In genomic region chr15:35722506-35722905, GRCh38 we compare ENCODE assay signal across 20 cellular contexts.
DNase-seq lines count a peak whose midpoint lies in the region; ATAC-seq, FAIRE-seq and TF ChIP-seq lines count a peak whose summit lies in the region.
"Had no signal": no experiment of that assay in that cellular context is flagged by ENCODE, and none has a peak within 500 bp of the region (broad histone marks: within the 10 kb centered on the region; RNA-seq: fewer than 3 reads in every experiment).

No MANE protein-coding gene starts in this region.

- H3K27me3 ChIP-seq in keratinocyte (ENCODE audit: control insufficient read depth, extremely low read depth, insufficient read depth, low read length) (no peaks in the 10 kb centered on the region), hepatocyte (no peaks in the 10 kb centered on the region)
- H3K27me3 ChIP-seq: BLaER1 treated with 17β-estradiol and CSF1 and Interleukin-3, amounts not matched to agents 10 nM and 100 nM had no signal

- no peak overlapping the region for H3K4me3 ChIP-seq in keratinocyte (ENCODE audit: control insufficient read depth in 2 of 3, extremely low read depth in 1 of 3, insufficient read depth in 2 of 3, low read depth in 1 of 3, low read length in 3 of 3)
- H3K4me3 ChIP-seq in hepatocyte = no peak overlapping the region
- H3K4me3 ChIP-seq: BLaER1 treated with 17β-estradiol and CSF1 and Interleukin-3, amounts not matched to agents 10 nM and 100 nM; GM12878 had no signal

- H3K9me3 ChIP-seq in keratinocyte (ENCODE audit: control insufficient read depth, low read depth, low read length) (no peaks in the 10 kb centered on the region), hepatocyte (ENCODE audit: low read depth) (no peaks in the 10 kb centered on the region)
- H3K9me3 ChIP-seq: BLaER1 treated with 17β-estradiol and CSF1 and Interleukin-3, amounts not matched to agents 10 nM and 100 nM; Caco-2 had no signal

- H3K27ac ChIP-seq in keratinocyte (ENCODE audit: control insufficient read depth, insufficient read depth, low read length) (no peak overlapping the region), hepatocyte (no peak overlapping the region)
- H3K27ac ChIP-seq: BLaER1 treated with 17β-estradiol and CSF1 and Interleukin-3, amounts not matched to agents 10 nM and 100 nM; C4-2B had no signal

- dilution Hi-C loops in keratinocyte (cut with MboI; ENCODE audit: extremely low pct_ligation_motif_present, low sequenced_read_pairs) = no loop called here

- H3K9me1 ChIP-seq in keratinocyte (ENCODE audit: control insufficient read depth, extremely low read depth, insufficient read depth, low read length) = no peaks in the 10 kb centered on the region

- DNase-seq in NCI-H69 (lab: John Stamatoyannopoulos, UW) = peak; percentile 21
- no peak for DNase-seq in keratinocyte (ENCODE audit: low read depth, low spot score)
- no peak for DNase-seq in GDM1 (lab: John Stamatoyannopoulos, UW)
- DNase-seq in hepatocyte (ENCODE audit: low spot score) = no peak
- DNase-seq: 8988T; AML-193; Caco-2; Calu3; CD4-positive, alpha-beta T cell; CD8-positive, alpha-beta T cell; DMS79 treated with DMSO at 0.1 percent for 48 hours had no signal

- H3K36me3 ChIP-seq in keratinocyte (ENCODE audit: control insufficient read depth in 2 of 2, extremely low read depth in 1 of 2, insufficient read depth in 2 of 2, low read length in 2 of 2) = no peaks in the 10 kb centered on the region
- H3K36me3 ChIP-seq in hepatocyte (replicated peaks; ENCODE audit: insufficient read depth, low read depth) = no peaks in the 10 kb centered on the region
- H3K36me3 ChIP-seq: BLaER1 treated with 17β-estradiol and CSF1 and Interleukin-3, amounts not matched to agents 10 nM and 100 nM had no signal

- WGBS in hepatocyte (ENCODE audit: low lambda C conversion rate, missing lambda C conversion rate) = 88% methylated on average over 3 of the region's 3 CpGs

- no peaks in the 10 kb centered on the region for H3K9me2 ChIP-seq in hepatocyte (replicated peaks; ENCODE audit: insufficient read depth)

- FAIRE-seq in keratinocyte (lab: Jason Lieb, UNC) = peak; percentile 26
- FAIRE-seq: A204.1, D721Med, G401.6, GM12878, GM12892, GM18507 had no signal

- H2AFZ ChIP-seq in keratinocyte (ENCODE audit: control insufficient read depth, low read length) = no peak overlapping the region
- no peak overlapping the region for H2AFZ ChIP-seq in hepatocyte

- ATAC-seq in HG03159 (IDR thresholded peaks at IDR 0.05; ENCODE audit: unreplicated experiment) = no peak
- ATAC-seq: CD8-positive, alpha-beta T cell; GM12878 had no signal

- no peaks in the 10 kb centered on the region for H4K20me1 ChIP-seq in keratinocyte (ENCODE audit: control insufficient read depth, extremely low read depth, insufficient read depth, low read length)
- no peaks in the 10 kb centered on the region for H4K20me1 ChIP-seq in hepatocyte (ENCODE audit: insufficient read depth, poor library complexity, severe bottlenecking)

- TF ChIP-seq CTCF in keratinocyte (optimal IDR thresholded peaks at IDR 0.05 in 1 of 3, IDR thresholded peaks at IDR 0.05 in 1 of 3, conservative IDR thresholded peaks at IDR 0.05 in 1 of 3; ENCODE audit: extremely low read depth in 1 of 3, insufficient read depth in 2 of 3, low read length in 3 of 3) = no peak
- TF ChIP-seq CTCF in hepatocyte (IDR thresholded peaks at IDR 0.05; ENCODE audit: poor library complexity) = no peak

- H3K79me2 ChIP-seq in keratinocyte (ENCODE audit: control insufficient read depth, insufficient read depth, low read length) (no peaks in the 10 kb centered on the region), hepatocyte (no peaks in the 10 kb centered on the region)

- no peak overlapping the region for H3K9ac ChIP-seq in keratinocyte (ENCODE audit: control insufficient read depth, extremely low read depth, insufficient read depth, low read length)
- H3K9ac ChIP-seq: BLaER1 treated with 17β-estradiol and CSF1 and Interleukin-3, amounts not matched to agents 10 nM and 100 nM had no signal

- H3K4me2 ChIP-seq in keratinocyte (ENCODE audit: control insufficient read depth, extremely low read depth, insufficient read depth, low read depth, low read length) (no peak overlapping the region), hepatocyte (no peak overlapping the region)
- H3K4me2 ChIP-seq: BLaER1 treated with 17β-estradiol and CSF1 and Interleukin-3, amounts not matched to agents 10 nM and 100 nM had no signal

- H3K4me1 ChIP-seq in keratinocyte (ENCODE audit: control insufficient read depth, extremely low read depth, insufficient read depth, low read length) = peaks cover 8% of the 10 kb centered on the region
- H3K4me1 ChIP-seq in hepatocyte (ENCODE audit: insufficient read depth) = no peaks in the 10 kb centered on the region
- H3K4me1 ChIP-seq: BLaER1 treated with 17β-estradiol and CSF1 and Interleukin-3, amounts not matched to agents 10 nM and 100 nM had no signal
